13 cellular contexts compared by ENCODE assay signal in the genomic region with DNA sequence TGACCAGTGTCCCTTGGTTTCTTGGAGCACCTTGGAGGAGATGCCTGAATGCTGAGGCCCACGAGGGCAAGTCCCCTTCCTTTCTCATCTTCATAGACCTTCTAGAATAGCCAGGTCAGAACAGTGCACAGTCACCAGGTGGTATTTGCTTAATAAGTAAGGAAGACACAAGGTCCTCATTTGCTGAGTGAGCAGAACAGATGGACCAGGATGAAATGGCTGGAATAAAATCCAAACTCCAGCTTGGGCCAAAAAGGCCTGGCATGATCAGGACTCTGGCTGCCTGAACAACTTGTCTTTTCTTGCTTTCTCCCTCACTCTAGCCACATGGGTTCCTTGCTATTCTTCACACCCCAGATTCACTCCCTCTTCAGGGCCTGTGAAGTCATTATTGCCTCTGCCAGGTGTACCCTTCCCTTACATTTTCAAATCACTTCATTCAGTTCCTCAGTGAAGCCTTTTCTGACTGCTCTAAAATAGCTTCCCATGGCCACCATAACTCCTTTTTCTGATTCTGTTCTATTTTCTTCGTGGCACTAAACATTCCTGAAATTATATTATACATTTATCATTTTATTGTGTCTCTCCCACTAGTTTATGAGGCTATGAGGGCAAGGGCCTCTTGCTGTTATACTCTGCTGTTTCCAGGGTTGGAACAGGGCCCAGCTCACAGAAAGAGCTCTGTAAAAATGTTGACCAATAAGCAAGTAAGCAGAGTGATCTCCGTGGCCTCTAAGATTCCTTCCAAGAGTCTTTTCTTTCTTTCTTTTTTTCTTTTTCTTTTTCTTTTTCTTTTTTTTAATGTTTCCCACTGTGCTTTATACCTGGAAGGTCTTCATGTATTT.
"Had no signal": no experiment of that assay in that cellular context is flagged by ENCODE, and none has a peak within 500 bp of the region (broad histone marks: within the 10 kb centered on the region; RNA-seq: fewer than 3 reads in every experiment).

No MANE protein-coding gene starts in this region.

- H3K4me3 ChIP-seq: ascending aorta, lower lobe of right lung had no signal

- H3K27me3 ChIP-seq: ascending aorta had no signal

- H3K36me3 ChIP-seq: ascending aorta, lower lobe of right lung had no signal

- DNase-seq: activated CD4-positive, alpha-beta T cell treated with anti-CD3 and anti-CD28 coated beads for 36 hours; activated CD8-positive, alpha-beta memory T cell treated with anti-CD3 and anti-CD28 coated beads, Interleukin-2, amount 50 U/mL, for 4 hours; activated CD8-positive, alpha-beta T cell treated with anti-CD3 and anti-CD28 coated beads for 36 hours; activated naive CD4-positive, alpha-beta T cell; effector memory CD4-positive, alpha-beta T cell; hippocampal formation; lower lobe of right lung; naive thymus-derived CD8-positive, alpha-beta T cell; right cardiac atrium; SW 1271; trophoblast cell had no signal

- H3K4me1 ChIP-seq: ascending aorta, lower lobe of right lung had no signal

- H3K27ac ChIP-seq: ascending aorta, lower lobe of right lung had no signal

- ATAC-seq: activated CD4-positive, alpha-beta T cell treated with anti-CD3 and anti-CD28 coated beads for 36 hours; activated CD8-positive, alpha-beta T cell treated with anti-CD3 and anti-CD28 coated beads for 36 hours; lower lobe of right lung; naive thymus-derived CD8-positive, alpha-beta T cell; right cardiac atrium; stimulated activated effector memory CD8-positive, alpha-beta T cell treated with anti-CD3 and anti-CD28 coated beads, Interleukin-12 subunit alpha, Interleukin-12 subunit beta, amount 100 ng/mL, for 72 hours had no signal

- H3K9me3 ChIP-seq: ascending aorta, lower lobe of right lung had no signal
